Comparison of ENCODE assay signal across 17 cellular contexts in genomic region chr7:41459623-41460256, GRCh38.
DNase-seq lines count a peak whose midpoint lies in the region; ATAC-seq and TF ChIP-seq lines count a peak whose summit lies in the region.
"Had no signal": no experiment of that assay in that cellular context is flagged by ENCODE, and none has a peak within 500 bp of the region (broad histone marks: within the 10 kb centered on the region; RNA-seq: fewer than 3 reads in every experiment).

No MANE protein-coding gene starts in this region.

- intact Hi-C loops in mammary epithelial cell (cut with micrococcal nuclease) = no loop called here
- intact Hi-C loops in breast epithelium (cut with DNase I; ENCODE audit: low total_unique reads) = no loop called here
- intact Hi-C loops in adrenal gland (cut with DNase I) = no loop called here

- no peaks in the 10 kb centered on the region for H3K79me2 ChIP-seq in mammary epithelial cell (ENCODE audit: insufficient read depth, low read length)

- no peaks in the 10 kb centered on the region for H3K27me3 Mint-ChIP-seq in chondrocyte (ENCODE audit: low read depth)
- H3K27me3 Mint-ChIP-seq: activated CD8-positive, alpha-beta T cell treated with anti-CD3 and anti-CD28 coated beads for 36 hours; activated naive CD8-positive, alpha-beta T cell treated with anti-CD3 and anti-CD28 coated beads, Interleukin-2, amount 10 ng/mL, durations not matched to agents 7 days and 5 days had no signal

- peaks cover 4% of the 10 kb centered on the region for H3K4me1 ChIP-seq in mammary epithelial cell (ENCODE audit: insufficient read depth, low read length)
- no peaks in the 10 kb centered on the region for H3K4me1 ChIP-seq in breast epithelium
- peaks cover 0 to 26% (median 22%) of the 10 kb centered on the region in 4 donors for H3K4me1 ChIP-seq in liver (ENCODE audit: control insufficient read depth in 4 of 4, insufficient read depth in 4 of 4, low read length in 3 of 4)
- H3K4me1 ChIP-seq in upper lobe of left lung = no peaks in the 10 kb centered on the region
- H3K4me1 ChIP-seq in Peyer's patch = no peaks in the 10 kb centered on the region
- no peaks in the 10 kb centered on the region for H3K4me1 ChIP-seq in adrenal gland (replicated peaks in 1 of 2)

- no peak for TF ChIP-seq CTCF in mammary epithelial cell (conservative IDR thresholded peaks at IDR 0.05 in 1 of 2, IDR thresholded peaks at IDR 0.05 in 1 of 2; ENCODE audit: extremely low read depth in 1 of 2, insufficient read depth in 1 of 2, low read depth in 1 of 2, low read length in 2 of 2)
- TF ChIP-seq CTCF in breast epithelium (IDR thresholded peaks at IDR 0.05) = no peak
- TF ChIP-seq CTCF in liver (IDR thresholded peaks at IDR 0.05; ENCODE audit: low read depth, low read length, missing input control) = no peak
- TF ChIP-seq CTCF in upper lobe of left lung (IDR thresholded peaks at IDR 0.05) = no peak
- no peak for TF ChIP-seq CTCF in Peyer's patch (IDR thresholded peaks at IDR 0.05)
- TF ChIP-seq CTCF in chondrocyte (IDR thresholded peaks at IDR 0.05) = no peak
- no peak for TF ChIP-seq CTCF in adrenal gland (IDR thresholded peaks at IDR 0.05)

- no peak overlapping the region for H3K4me2 ChIP-seq in mammary epithelial cell (ENCODE audit: insufficient read depth, low read depth, low read length)

- H2AFZ ChIP-seq in mammary epithelial cell (ENCODE audit: low read depth, low read length) = peak overlapping the region; percentile 87

- dilution Hi-C loops in mammary epithelial cell (cut with HindIII; ENCODE audit: low sequenced_read_pairs) = no loop called here

- no peak overlapping the region for H3K27ac Mint-ChIP-seq in chondrocyte (ENCODE audit: unreplicated experiment)
- H3K27ac Mint-ChIP-seq: activated CD8-positive, alpha-beta T cell treated with anti-CD3 and anti-CD28 coated beads for 36 hours; activated naive CD8-positive, alpha-beta T cell treated with anti-CD3 and anti-CD28 coated beads, Interleukin-2, amount 10 ng/mL, durations not matched to agents 7 days and 5 days; activated T-cell treated with anti-CD3 and anti-CD28 coated beads, Interleukin-2, amount 50 U/mL, for 72 hours had no signal

- no peaks in the 10 kb centered on the region for H3K36me3 Mint-ChIP-seq in chondrocyte (ENCODE audit: low read depth)
- H3K36me3 Mint-ChIP-seq: activated naive CD8-positive, alpha-beta T cell treated with anti-CD3 and anti-CD28 coated beads, Interleukin-2, amount 10 ng/mL, durations not matched to agents 7 days and 5 days had no signal

- no peaks in the 10 kb centered on the region for H4K20me1 ChIP-seq in mammary epithelial cell (ENCODE audit: insufficient read depth, low read length)

- H3K27me3 ChIP-seq in mammary epithelial cell (ENCODE audit: insufficient read depth, low read length) = no peaks in the 10 kb centered on the region
- no peaks in the 10 kb centered on the region for H3K27me3 ChIP-seq in breast epithelium
- H3K27me3 ChIP-seq in liver (ENCODE audit: control insufficient read depth in 4 of 4, insufficient read depth in 4 of 4, low read length in 3 of 4) = no peaks in the 10 kb centered on the region
- H3K27me3 ChIP-seq in upper lobe of left lung = no peaks in the 10 kb centered on the region
- no peaks in the 10 kb centered on the region for H3K27me3 ChIP-seq in Peyer's patch
- no peaks in the 10 kb centered on the region for H3K27me3 ChIP-seq in adrenal gland
- H3K27me3 ChIP-seq: cardiac muscle cell had no signal

- no peak overlapping the region for H3K27ac ChIP-seq in mammary epithelial cell (ENCODE audit: insufficient read depth, low read depth, low read length)
- no peak overlapping the region for H3K27ac ChIP-seq in breast epithelium
- H3K27ac ChIP-seq in liver (ENCODE audit: low read depth in 1 of 2, low read length in 2 of 2) = peak overlapping the region; percentile 67 to 72
- H3K27ac ChIP-seq in upper lobe of left lung = peak overlapping the region in 2 of 4 donors; percentile 56 to 61
- no peak overlapping the region for H3K27ac ChIP-seq in Peyer's patch
- peak overlapping the region in 1 of 5 donors; percentile 14 for H3K27ac ChIP-seq in adrenal gland
- H3K27ac ChIP-seq: cardiac muscle cell had no signal

- TF ChIP-seq RAD21 in liver (IDR thresholded peaks at IDR 0.05) = peak; percentile 38 to 64

- CTCF ChIA-PET in mammary epithelial cell (lab: Charles Lee; ENCODE audit: low non-redundant PET) = no interaction called here

- no peak overlapping the region for H3K4me3 Mint-ChIP-seq in chondrocyte (ENCODE audit: unreplicated experiment)
- H3K4me3 Mint-ChIP-seq: activated CD8-positive, alpha-beta T cell treated with anti-CD3 and anti-CD28 coated beads for 36 hours; activated naive CD8-positive, alpha-beta T cell treated with anti-CD3 and anti-CD28 coated beads, Interleukin-2, amount 10 ng/mL, durations not matched to agents 7 days and 5 days; activated T-cell treated with anti-CD3 and anti-CD28 coated beads, Interleukin-2, amount 50 U/mL, for 72 hours had no signal

- H3K4me3 ChIP-seq in mammary epithelial cell (replicated peaks in 1 of 3; ENCODE audit: insufficient read depth in 1 of 3, low read depth in 2 of 3, low read length in 3 of 3) = no peak overlapping the region
- no peak overlapping the region for H3K4me3 ChIP-seq in breast epithelium
- no peak overlapping the region for H3K4me3 ChIP-seq in liver (ENCODE audit: low read depth in 1 of 3, low read length in 3 of 3)
- H3K4me3 ChIP-seq in upper lobe of left lung = no peak overlapping the region
- H3K4me3 ChIP-seq in Peyer's patch = no peak overlapping the region
- no peak overlapping the region for H3K4me3 ChIP-seq in adrenal gland
- H3K4me3 ChIP-seq: cardiac muscle cell had no signal

- peak; percentile 65 to 66 for ATAC-seq in upper lobe of left lung (ENCODE audit: low FRiP score in 2 of 2)
- ATAC-seq: activated CD8-positive, alpha-beta T cell treated with anti-CD3 and anti-CD28 coated beads for 36 hours; activated T-cell treated with anti-CD3 and anti-CD28 coated beads, Interleukin-2, amount 50 U/mL, for 72 hours; Panc1; stimulated activated naive CD8-positive, alpha-beta T cell treated with anti-CD3 and anti-CD28 coated beads, Interleukin-15, Interleukin-2, amounts not matched to agents 100 U/mL and 50 U/mL, for 24 hours had no signal

- no peak for TF ChIP-seq EP300 in upper lobe of left lung (IDR thresholded peaks at IDR 0.05)

- TF ChIP-seq POLR2A in breast epithelium (IDR thresholded peaks at IDR 0.05) = no peak
- no peak for TF ChIP-seq POLR2A in upper lobe of left lung (IDR thresholded peaks at IDR 0.05)
- no peak for TF ChIP-seq POLR2A in Peyer's patch (IDR thresholded peaks at IDR 0.05)
- no peak for TF ChIP-seq POLR2A in adrenal gland (IDR thresholded peaks at IDR 0.05)

- in situ Hi-C loops in mammary epithelial cell (cut with MboI; ENCODE audit: low sequenced_read_pairs in 2 of 2) = no loop called here

- H3K9me3 ChIP-seq in mammary epithelial cell (replicated peaks; ENCODE audit: insufficient read depth, low read length) = no peaks in the 10 kb centered on the region
- H3K9me3 ChIP-seq in breast epithelium = no peaks in the 10 kb centered on the region
- no peaks in the 10 kb centered on the region for H3K9me3 ChIP-seq in liver (ENCODE audit: control insufficient read depth in 4 of 4, low read length in 3 of 4)
- H3K9me3 ChIP-seq in upper lobe of left lung = no peaks in the 10 kb centered on the region
- no peaks in the 10 kb centered on the region for H3K9me3 ChIP-seq in Peyer's patch
- no peaks in the 10 kb centered on the region for H3K9me3 ChIP-seq in adrenal gland (replicated peaks in 1 of 3)

- H3K36me3 ChIP-seq in mammary epithelial cell (ENCODE audit: insufficient read depth, low read length) (no peaks in the 10 kb centered on the region), breast epithelium (no peaks in the 10 kb centered on the region), liver (ENCODE audit: control insufficient read depth in 4 of 4, insufficient read depth in 3 of 4, low read depth in 1 of 4, low read length in 3 of 4) (no peaks in the 10 kb centered on the region), upper lobe of left lung (no peaks in the 10 kb centered on the region), Peyer's patch (no peaks in the 10 kb centered on the region), adrenal gland (replicated peaks in 1 of 2) (no peaks in the 10 kb centered on the region)
- H3K36me3 ChIP-seq: cardiac muscle cell had no signal

- H3K4me1 Mint-ChIP-seq in chondrocyte (ENCODE audit: low read depth) = no peaks in the 10 kb centered on the region
- H3K4me1 Mint-ChIP-seq: activated naive CD8-positive, alpha-beta T cell treated with anti-CD3 and anti-CD28 coated beads, Interleukin-2, amount 10 ng/mL, durations not matched to agents 7 days and 5 days had no signal

- no peak overlapping the region for H3K9ac ChIP-seq in mammary epithelial cell (ENCODE audit: insufficient read depth, low read length)
- H3K9ac ChIP-seq in liver (ENCODE audit: low read depth in 1 of 2, low read length in 2 of 2) = no peak overlapping the region

- H3K9me3 Mint-ChIP-seq in chondrocyte (ENCODE audit: low read depth) = peaks cover 2% of the 10 kb centered on the region

- WGBS in mammary epithelial cell (ENCODE audit: low coverage, missing lambda C conversion rate) = 72% methylated on average over 7 of the region's 8 CpGs
- WGBS in liver = 34% methylated on average over 8 of the region's 8 CpGs
- WGBS in upper lobe of left lung, 2 donors = 55 to 78% methylated on average over 8 of the region's 8 CpGs
- 66 to 77% (median 70%) methylated on average over 7 to 8 of the region's 8 CpGs for WGBS in adrenal gland, 4 donors

- no peak for DNase-seq in mammary epithelial cell
- DNase-seq in breast epithelium (ENCODE audit: low spot score in 2 of 2) = no peak
- peak; percentile 80 for DNase-seq in SIG-M5 treated with dmso at 0.1 percent for 504 hours (lab: John Stamatoyannopoulos, UW; ENCODE audit: unreplicated experiment)
- DNase-seq in upper lobe of left lung = peak in 1 of 2 donors; percentile 36
- no peak for DNase-seq in Peyer's patch
- no peak for DNase-seq in chondrocyte (ENCODE audit: low spot score)
- no peak for DNase-seq in adrenal gland
- DNase-seq: 8988T; activated CD8-positive, alpha-beta T cell treated with anti-CD3 and anti-CD28 coated beads for 36 hours; activated naive CD8-positive, alpha-beta T cell treated with anti-CD3 and anti-CD28 coated beads, Interleukin-2, amount 10 ng/mL, durations not matched to agents 7 days and 5 days; activated T-cell treated with anti-CD3 and anti-CD28 coated beads, Interleukin-2, amount 50 U/mL, for 72 hours; NCI-H2029; NCI-H524; stimulated activated naive CD8-positive, alpha-beta T cell treated with anti-CD3 and anti-CD28 coated beads, Interleukin-15, Interleukin-2, amounts not matched to agents 100 U/mL and 50 U/mL, for 24 hours had no signal

- no TSS peak for BruUV-seq in mammary epithelial cell (replicated peaks; lab: Mats Ljungman, UMichigan)

TF ChIP-seq in liver, 16 proteins besides CTCF, POLR2A, EP300 and RAD21 (continues in another document):
- peak; percentile 40 for TF ChIP-seq FOXA1 (IDR thresholded peaks at IDR 0.05)

Comparison
In these comparisons a context has a peak if more than half of its experiments do, and no peak if none do; other contexts are left out.
1. H3K27ac ChIP-seq: peak in liver (2 of 2); none in mammary epithelial cell (single experiment), breast epithelium (0 of 2) and Peyer's patch (0 of 4).